ENCODE assay signal across 23 cellular contexts in the genomic region with DNA sequence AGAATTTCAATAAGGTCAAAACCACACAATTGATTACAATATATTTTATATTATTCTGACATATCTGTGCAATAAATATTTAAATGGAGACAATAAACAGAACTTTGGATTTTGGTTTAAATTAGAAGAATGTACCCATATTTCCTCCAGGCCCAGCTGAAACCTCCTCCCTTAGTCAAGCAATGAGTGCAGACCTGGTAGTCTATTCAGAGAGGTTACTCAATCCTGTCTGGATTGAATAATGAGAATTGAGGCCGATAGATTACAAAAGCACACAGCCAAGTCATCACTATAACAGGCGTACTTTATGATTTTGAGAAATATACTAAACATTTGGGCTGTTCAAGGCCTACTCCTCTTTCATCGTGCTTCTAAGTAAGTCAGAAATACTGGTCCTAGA.
"Had no signal": no experiment of that assay in that cellular context is flagged by ENCODE, and none has a peak within 500 bp of the region (broad histone marks: within the 10 kb centered on the region; RNA-seq: fewer than 3 reads in every experiment).

No MANE protein-coding gene starts in this region.

- H3K9ac ChIP-seq: neural progenitor cell had no signal

- H3K36me3 ChIP-seq: gastrocnemius medialis, neural progenitor cell, prostate gland, sigmoid colon, stomach, thyroid gland, vagina had no signal

- H3K4me1 ChIP-seq: gastrocnemius medialis, prostate gland, sigmoid colon, stomach, thyroid gland, vagina had no signal

- H3K9me3 ChIP-seq: gastrocnemius medialis, mucosa of descending colon, prostate gland, sigmoid colon, stomach, thyroid gland, vagina had no signal

- ATAC-seq: gastrocnemius medialis; mucosa of descending colon; naive thymus-derived CD4-positive, alpha-beta T cell; right cardiac atrium; stimulated activated effector memory CD8-positive, alpha-beta T cell treated with anti-CD3 and anti-CD28 coated beads, Interleukin-12 subunit alpha, Interleukin-12 subunit beta, amount 100 ng/mL, for 72 hours had no signal

- H3K9me3 Mint-ChIP-seq: memory B cell; mesothelial cell of epicardium; naive thymus-derived CD4-positive, alpha-beta T cell; nephron; neural progenitor cell; stimulated activated effector memory CD8-positive, alpha-beta T cell treated with anti-CD3 and anti-CD28 coated beads, Interleukin-12 subunit alpha, Interleukin-12 subunit beta, amount 100 ng/mL, for 72 hours had no signal

- H3K4me2 ChIP-seq: neural progenitor cell had no signal

- H3K27ac Mint-ChIP-seq: memory B cell; mesothelial cell of epicardium; naive thymus-derived CD4-positive, alpha-beta T cell; nephron; neural progenitor cell; stimulated activated effector memory CD8-positive, alpha-beta T cell treated with anti-CD3 and anti-CD28 coated beads, Interleukin-12 subunit alpha, Interleukin-12 subunit beta, amount 100 ng/mL, for 72 hours had no signal

- H3K36me3 Mint-ChIP-seq: memory B cell; mesothelial cell of epicardium; naive thymus-derived CD4-positive, alpha-beta T cell; neural progenitor cell; stimulated activated effector memory CD8-positive, alpha-beta T cell treated with anti-CD3 and anti-CD28 coated beads, Interleukin-12 subunit alpha, Interleukin-12 subunit beta, amount 100 ng/mL, for 72 hours had no signal

- DNase-seq: dermis blood vessel endothelial cell; effector memory CD4-positive, alpha-beta T cell; gastrocnemius medialis; head of caudate nucleus; mucosa of descending colon; naive thymus-derived CD4-positive, alpha-beta T cell; right cardiac atrium; sigmoid colon; stimulated activated CD4-positive, alpha-beta T cell treated with anti-CD3 and anti-CD28 coated beads, Interleukin-2, amount 100 ng/mL, for 24 hours; stimulated activated CD4-positive, alpha-beta T cell treated with anti-CD3 and anti-CD28 coated beads, Interleukin-4, amount 100 ng/mL, for 24 hours; stimulated activated naive CD4-positive, alpha-beta T cell treated with Interleukin-2 at 50 U/mL for 16 hours; stomach; thyroid gland; trophoblast cell had no signal

- H3K27ac ChIP-seq: coronary artery, gastrocnemius medialis, neural progenitor cell, prostate gland, sigmoid colon, stomach, thyroid gland, vagina had no signal

- H2AFZ ChIP-seq: neural progenitor cell had no signal

- H3K4me3 ChIP-seq: coronary artery, gastrocnemius medialis, lung, mucosa of descending colon, neural progenitor cell, prostate gland, sigmoid colon, stomach, thyroid gland, vagina had no signal

- H3K27me3 ChIP-seq: gastrocnemius medialis, neural progenitor cell, sigmoid colon, stomach, thyroid gland, vagina had no signal
